8 cellular contexts compared by ENCODE assay signal in genomic region chr3:97719156-97719821, GRCh38. TPM values are rescaled to one million over a fixed set of nuclear protein-coding genes. Genes with fewer than 3 reads are reported as not detected.
DNase-seq lines count a peak whose midpoint lies in the region; ATAC-seq, FAIRE-seq and TF ChIP-seq lines count a peak whose summit lies in the region.

No MANE protein-coding gene starts in this region.

- no peak overlapping the region for H2AFZ ChIP-seq in astrocyte (ENCODE audit: low read depth, low read length)

- no peak for FAIRE-seq in astrocyte (lab: Jason Lieb, UNC)

- no peaks in the 10 kb centered on the region for H3K4me1 ChIP-seq in astrocyte (ENCODE audit: insufficient read depth, low read length)

- no peaks in the 10 kb centered on the region for H4K20me1 ChIP-seq in astrocyte (ENCODE audit: insufficient read depth, low read length)

- TF ChIP-seq CTCF in astrocyte (IDR thresholded peaks at IDR 0.05; ENCODE audit: insufficient read depth, low read depth, low read length) = peak; percentile 97

- no peaks in the 10 kb centered on the region for H3K9me3 ChIP-seq in astrocyte (ENCODE audit: insufficient read depth, low read depth, low read length)

- H3K4me1 Mint-ChIP-seq in astrocyte (ENCODE audit: low read depth, unreplicated experiment) = no peaks in the 10 kb centered on the region

- no peaks in the 10 kb centered on the region for H3K36me3 Mint-ChIP-seq in astrocyte (ENCODE audit: low read depth, unreplicated experiment)

- H3K79me2 ChIP-seq in astrocyte (ENCODE audit: insufficient read depth, low read length) = no peaks in the 10 kb centered on the region

- peak; percentile 72 for ATAC-seq in Right ventricle myocardium inferior
- ATAC-seq in HG02938 (IDR thresholded peaks at IDR 0.05; ENCODE audit: unreplicated experiment) = peak; percentile 94

- H3K9ac ChIP-seq in astrocyte (ENCODE audit: low read length) = no peak overlapping the region

- H3K4me3 Mint-ChIP-seq in astrocyte (ENCODE audit: unreplicated experiment) = no peak overlapping the region

- H3K27ac ChIP-seq in astrocyte (ENCODE audit: low read depth, low read length) = no peak overlapping the region

- H3K27me3 ChIP-seq in astrocyte (ENCODE audit: insufficient read depth, low read length) = no peaks in the 10 kb centered on the region

- intact Hi-C loops in Right ventricle myocardium inferior (cut with DNase I) = loop anchor here (5.0 kb wide), 1 partner anchor 857 kb away; no protein-coding TSS in a partner anchor
- intact Hi-C loops in cardiac septum (cut with DNase I) = no loop called here

- DNase-seq in Right ventricle myocardium inferior (ENCODE audit: missing footprints) (peak; percentile 65), cardiac septum (ENCODE audit: low spot score) (no peak), NCI-H187 (lab: John Stamatoyannopoulos, UW) (peak; percentile 54 to 61), T-helper 9 cell (peak; percentile 43), astrocyte (ENCODE audit: low read depth) (peak; percentile 37), hypothalamus (lab: John Stamatoyannopoulos, UW) (peak in 35 of 51 donors; percentile 0 to 69 (median 22)), smooth muscle cell of the brain vasculature (ENCODE audit: low read depth, low spot score) (peak; percentile 45)

- no peaks in the 10 kb centered on the region for H3K9me3 Mint-ChIP-seq in astrocyte (ENCODE audit: unreplicated experiment)

- no peak overlapping the region for H3K27ac Mint-ChIP-seq in astrocyte (ENCODE audit: unreplicated experiment)

- no peak overlapping the region for H3K4me3 ChIP-seq in astrocyte (ENCODE audit: insufficient read depth, low read depth, low read length)

- no peaks in the 10 kb centered on the region for H3K27me3 Mint-ChIP-seq in astrocyte (ENCODE audit: low read depth, unreplicated experiment)

- H3K36me3 ChIP-seq in astrocyte (ENCODE audit: insufficient read depth, low read length) = no peaks in the 10 kb centered on the region

- peak overlapping the region; percentile 66 for H3K4me2 ChIP-seq in astrocyte (ENCODE audit: low read length)

RNA-seq across cellular contexts. Expression of gene ARL6, which starts 45.3 kb away (rescaled TPM):
- total RNA-seq in Right ventricle myocardium inferior (2.5 TPM), cardiac septum (3.5 TPM), astrocyte (6.9 and 7.1 TPM in 2 replicates)
